14 cellular contexts compared by ENCODE assay signal in the genomic region with DNA sequence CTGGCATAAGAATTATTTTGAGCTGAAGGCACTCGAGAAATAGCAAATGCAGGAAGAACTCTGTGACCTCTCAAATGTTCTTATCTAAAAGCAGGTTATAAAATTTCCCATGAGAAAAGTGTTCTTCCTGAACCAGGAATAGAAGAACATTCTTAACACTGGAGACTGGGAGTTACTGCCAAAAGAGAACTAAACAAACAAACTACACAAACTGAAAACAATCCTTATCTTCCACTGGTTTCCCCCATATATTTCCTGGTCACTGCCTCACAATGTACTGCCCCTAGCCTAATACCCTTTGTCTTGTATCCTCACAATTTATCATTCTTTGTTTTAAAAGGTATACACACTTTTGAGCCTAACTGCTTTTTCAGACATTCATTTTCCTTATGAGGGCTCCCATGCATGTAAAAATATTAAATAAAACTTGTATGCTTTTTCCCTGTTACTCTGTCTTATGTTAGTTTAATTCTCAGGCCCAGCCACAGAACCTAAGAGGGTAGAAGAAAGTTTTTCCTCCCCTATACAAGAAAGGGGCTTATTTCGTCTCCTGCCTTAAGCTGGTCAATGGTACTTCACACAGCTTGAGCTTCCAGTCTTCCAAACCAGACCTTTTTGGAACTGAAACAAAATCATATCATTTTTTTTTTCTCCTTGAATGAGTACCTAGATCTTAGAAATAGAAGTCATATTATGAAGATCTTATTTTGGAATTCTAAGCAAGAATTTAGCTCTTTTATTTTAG.
DNase-seq lines count a peak whose midpoint lies in the region; ATAC-seq and TF ChIP-seq lines count a peak whose summit lies in the region.
"Had no signal": no experiment of that assay in that cellular context is flagged by ENCODE, and none has a peak within 500 bp of the region (broad histone marks: within the 10 kb centered on the region; RNA-seq: fewer than 3 reads in every experiment).

No MANE protein-coding gene starts in this region.

- ATAC-seq in activated naive CD8-positive, alpha-beta T cell treated with anti-CD3 and anti-CD28 coated beads, Interleukin-2, amount 50 U/mL, for 24 hours = no peak
- ATAC-seq in HG02798 (IDR thresholded peaks at IDR 0.05; ENCODE audit: poor library complexity, unreplicated experiment) (peak; percentile 14), psoas muscle (no peak)
- ATAC-seq: left lobe of liver, upper lobe of right lung had no signal

- H3K36me3 ChIP-seq in spleen = no peaks in the 10 kb centered on the region
- no peaks in the 10 kb centered on the region for H3K36me3 ChIP-seq in psoas muscle (ENCODE audit: insufficient read depth in 1 of 2, low read depth in 1 of 2)
- H3K36me3 ChIP-seq: upper lobe of right lung had no signal

- H3K36me3 Mint-ChIP-seq in activated naive CD8-positive, alpha-beta T cell treated with anti-CD3 and anti-CD28 coated beads, Interleukin-2, amount 50 U/mL, for 24 hours (ENCODE audit: low read depth) = no peaks in the 10 kb centered on the region
- H3K36me3 Mint-ChIP-seq in activated naive CD8-positive, alpha-beta T cell treated with anti-CD3 and anti-CD28 coated beads for 36 hours = no peaks in the 10 kb centered on the region

- no peaks in the 10 kb centered on the region for H3K9me3 ChIP-seq in spleen
- H3K9me3 ChIP-seq in psoas muscle = no peaks in the 10 kb centered on the region
- H3K9me3 ChIP-seq: upper lobe of right lung had no signal

- H3K4me1 ChIP-seq in spleen (peaks cover 0 to 18% (median 0%) of the 10 kb centered on the region in 6 donors), psoas muscle (no peaks in the 10 kb centered on the region)
- H3K4me1 ChIP-seq: parathyroid adenoma, upper lobe of right lung had no signal

- intact Hi-C loops in spleen (cut with DNase I; ENCODE audit: low total_unique reads) (no loop called here), psoas muscle (cut with DNase I) (no loop called here)

- WGBS in spleen, 5 donors = 53 to 74% (median 60%) methylated on average over 2 of the region's 2 CpGs
- 59 to 70% (median 64%) methylated on average over 2 of the region's 2 CpGs for WGBS in psoas muscle, 3 donors

- no peak for TF ChIP-seq POLR2A in spleen (IDR thresholded peaks at IDR 0.05)

- H3K27me3 ChIP-seq in spleen (replicated peaks in 1 of 7) (no peaks in the 10 kb centered on the region), psoas muscle (ENCODE audit: insufficient read depth in 3 of 3, low read length in 2 of 3) (no peaks in the 10 kb centered on the region)
- H3K27me3 ChIP-seq: upper lobe of right lung had no signal

- no peaks in the 10 kb centered on the region for H3K27me3 Mint-ChIP-seq in activated naive CD8-positive, alpha-beta T cell treated with anti-CD3 and anti-CD28 coated beads, Interleukin-2, amount 50 U/mL, for 24 hours
- no peaks in the 10 kb centered on the region for H3K27me3 Mint-ChIP-seq in activated naive CD8-positive, alpha-beta T cell treated with anti-CD3 and anti-CD28 coated beads for 36 hours

- H3K4me3 ChIP-seq in spleen = no peak overlapping the region
- no peak overlapping the region for H3K4me3 ChIP-seq in psoas muscle
- H3K4me3 ChIP-seq: upper lobe of right lung had no signal

- H3K27ac ChIP-seq in spleen (peak overlapping the region in 6 of 8 donors; percentile 2 to 70 (median 40)), psoas muscle (no peak overlapping the region)
- H3K27ac ChIP-seq: parathyroid adenoma, upper lobe of right lung had no signal

- H3K4me3 Mint-ChIP-seq in activated naive CD8-positive, alpha-beta T cell treated with anti-CD3 and anti-CD28 coated beads, Interleukin-2, amount 50 U/mL, for 24 hours = no peak overlapping the region
- no peak overlapping the region for H3K4me3 Mint-ChIP-seq in activated naive CD8-positive, alpha-beta T cell treated with anti-CD3 and anti-CD28 coated beads for 36 hours
- H3K4me3 Mint-ChIP-seq: H9 had no signal

- H3K4me1 Mint-ChIP-seq in activated naive CD8-positive, alpha-beta T cell treated with anti-CD3 and anti-CD28 coated beads, Interleukin-2, amount 50 U/mL, for 24 hours = peaks cover 7% of the 10 kb centered on the region
- H3K4me1 Mint-ChIP-seq in activated naive CD8-positive, alpha-beta T cell treated with anti-CD3 and anti-CD28 coated beads for 36 hours = no peaks in the 10 kb centered on the region
- H3K4me1 Mint-ChIP-seq: H9 had no signal

- peak overlapping the region; percentile 5 for H3K27ac Mint-ChIP-seq in activated naive CD8-positive, alpha-beta T cell treated with anti-CD3 and anti-CD28 coated beads, Interleukin-2, amount 50 U/mL, for 24 hours
- H3K27ac Mint-ChIP-seq in activated naive CD8-positive, alpha-beta T cell treated with anti-CD3 and anti-CD28 coated beads for 36 hours = no peak overlapping the region
- H3K27ac Mint-ChIP-seq: H9 had no signal

- H3K9me3 Mint-ChIP-seq in activated naive CD8-positive, alpha-beta T cell treated with anti-CD3 and anti-CD28 coated beads, Interleukin-2, amount 50 U/mL, for 24 hours = no peaks in the 10 kb centered on the region
- no peaks in the 10 kb centered on the region for H3K9me3 Mint-ChIP-seq in activated naive CD8-positive, alpha-beta T cell treated with anti-CD3 and anti-CD28 coated beads for 36 hours
- H3K9me3 Mint-ChIP-seq: H9 had no signal

- TF ChIP-seq CTCF in spleen (IDR thresholded peaks at IDR 0.05 in 8 of 11, conservative IDR thresholded peaks at IDR 0.05 in 3 of 11) = no peak
- no peak for TF ChIP-seq CTCF in psoas muscle (IDR thresholded peaks at IDR 0.05)

- no peak for DNase-seq in activated naive CD8-positive, alpha-beta T cell treated with anti-CD3 and anti-CD28 coated beads, Interleukin-2, amount 50 U/mL, for 24 hours
- no peak for DNase-seq in activated naive CD8-positive, alpha-beta T cell treated with anti-CD3 and anti-CD28 coated beads for 36 hours
- DNase-seq in HuH-7 (ENCODE audit: low spot score) = peak; percentile 5
- no peak for DNase-seq in spleen
- no peak for DNase-seq in psoas muscle
- DNase-seq in T-helper 9 cell = no peak
- no peak for DNase-seq in 8988T
- DNase-seq: activated CD8-positive, alpha-beta memory T cell treated with anti-CD3 and anti-CD28 coated beads, Interleukin-2, amount 50 U/mL, for 4 hours; H9; NCI-H510A treated with DMSO at 0.1 percent for 48 hours; upper lobe of right lung had no signal
